In genomic region chr5:179617930-179618329, GRCh38 we compare ENCODE assay signal across 15 cellular contexts. TPM values are rescaled to one million over a fixed set of nuclear protein-coding genes. Genes with fewer than 3 reads are reported as not detected.
DNase-seq lines count a peak whose midpoint lies in the region; ATAC-seq and TF ChIP-seq lines count a peak whose summit lies in the region.
"Had no signal": no experiment of that assay in that cellular context is flagged by ENCODE, and none has a peak within 500 bp of the region (broad histone marks: within the 10 kb centered on the region; RNA-seq: fewer than 3 reads in every experiment).

No MANE protein-coding gene starts in this region.

- H3K27ac ChIP-seq in SK-N-SH (ENCODE audit: low read depth in 2 of 2, low read length in 1 of 2) (peak overlapping the region in 1 of 2 experiments; percentile 31; a peak in 1 of 4 replicates), osteoblast (ENCODE audit: low read depth, low read length) (peak overlapping the region; percentile 27)
- H3K27ac ChIP-seq: 22Rv1 had no signal

- POLR2A ChIA-PET in SK-N-SH (lab: Yijun Ruan, JAX) = interaction anchor here (1.7 kb wide), 1 partner anchor 10 kb away, joined by 6 read pairs; no protein-coding TSS in a partner anchor

- no peak for TF ChIP-seq EP300 in SK-N-SH (IDR thresholded peaks at IDR 0.05; ENCODE audit: borderline replicate concordance in 1 of 2, low read depth in 1 of 2, low read length in 1 of 2)

- peak overlapping the region in 2 of 4 donors; percentile 19 to 41 for H3K4me3 Mint-ChIP-seq in IgD-negative memory B cell
- peak overlapping the region; percentile 14 for H3K4me3 Mint-ChIP-seq in central memory CD8-positive, alpha-beta T cell

- H3K9me3 ChIP-seq in SK-N-SH (no peaks in the 10 kb centered on the region), osteoblast (ENCODE audit: low read depth, low read length) (no peaks in the 10 kb centered on the region)
- H3K9me3 ChIP-seq: esophagus squamous epithelium had no signal

- peaks cover 13 to 28% of the 10 kb centered on the region in 2 experiments for H3K4me1 ChIP-seq in SK-N-SH (ENCODE audit: control insufficient read depth in 1 of 2, insufficient read depth in 2 of 2, low read depth in 1 of 2, low read length in 1 of 2)
- peaks cover 29% of the 10 kb centered on the region for H3K4me1 ChIP-seq in osteoblast (ENCODE audit: insufficient read depth, low read length)

- TF ChIP-seq RAD21 in SK-N-SH (IDR thresholded peaks at IDR 0.05; ENCODE audit: low read length) = no peak

- CTCF ChIA-PET in SK-N-SH (lab: Yijun Ruan, JAX) = no interaction called here

- peaks cover 94 to 97% of the 10 kb centered on the region in 2 experiments for H3K36me3 ChIP-seq in SK-N-SH (replicated peaks in 1 of 2; ENCODE audit: control insufficient read depth in 1 of 2, insufficient read depth in 2 of 2, low read length in 1 of 2)
- peaks cover 96% of the 10 kb centered on the region for H3K36me3 ChIP-seq in osteoblast (ENCODE audit: insufficient read depth, low read length)

- H2AFZ ChIP-seq in SK-N-SH (ENCODE audit: low read depth) = no peak overlapping the region
- H2AFZ ChIP-seq in osteoblast (ENCODE audit: low read length) = no peak overlapping the region

- no peak for DNase-seq in SK-N-SH
- DNase-seq in central memory CD8-positive, alpha-beta T cell (ENCODE audit: low spot score in 2 of 2) = no peak
- no peak for DNase-seq in osteoblast (ENCODE audit: insufficient read length, low spot score, missing footprints)
- no peak for DNase-seq in NCI-H526 (lab: John Stamatoyannopoulos, UW)
- no peak for DNase-seq in GM19238 (ENCODE audit: insufficient read length, low spot score)
- no peak for DNase-seq in CD1c-positive myeloid dendritic cell (ENCODE audit: extremely low spot score)
- DNase-seq: activated CD8-positive, alpha-beta memory T cell treated with anti-CD3 and anti-CD28 coated beads, Interleukin-2, amount 50 U/mL, for 48 hours; central memory CD4-positive, alpha-beta T cell; esophagus squamous epithelium; retina; substantia nigra; T-helper 9 cell had no signal

- H3K79me2 ChIP-seq in SK-N-SH (ENCODE audit: insufficient read depth) = peaks cover 99% of the 10 kb centered on the region
- peaks cover 83% of the 10 kb centered on the region for H3K79me2 ChIP-seq in osteoblast (ENCODE audit: insufficient read depth, low read length)

- H3F3A ChIP-seq in SK-N-SH (replicated peaks; ENCODE audit: insufficient read depth) = peaks cover 86% of the 10 kb centered on the region

- H3K27ac Mint-ChIP-seq in IgD-negative memory B cell = peak overlapping the region; percentile 14 to 49 (median 45)
- peak overlapping the region; percentile 88 for H3K27ac Mint-ChIP-seq in central memory CD8-positive, alpha-beta T cell (ENCODE audit: low read depth)

- TF ChIP-seq CTCF in SK-N-SH (IDR thresholded peaks at IDR 0.05) (no peak), osteoblast (IDR thresholded peaks at IDR 0.05; ENCODE audit: extremely low read depth, low read depth, low read length) (no peak)

- ATAC-seq in SK-N-SH treated with all-trans-retinoic acid at 6 μM for 48 hours = no peak
- no peak for ATAC-seq in central memory CD8-positive, alpha-beta T cell (replicated peaks; ENCODE audit: extremely low read depth, poor library complexity, severe bottlenecking)

- H4K20me1 ChIP-seq in SK-N-SH (ENCODE audit: insufficient read depth) = peaks cover 98% of the 10 kb centered on the region
- peaks cover 90% of the 10 kb centered on the region for H4K20me1 ChIP-seq in osteoblast (ENCODE audit: insufficient read depth, low read length)

- no peaks in the 10 kb centered on the region for H3K9me3 Mint-ChIP-seq in IgD-negative memory B cell
- H3K9me3 Mint-ChIP-seq in central memory CD8-positive, alpha-beta T cell = no peaks in the 10 kb centered on the region

- H3K27me3 Mint-ChIP-seq in IgD-negative memory B cell = no peaks in the 10 kb centered on the region
- H3K27me3 Mint-ChIP-seq in central memory CD8-positive, alpha-beta T cell = no peaks in the 10 kb centered on the region

- no peak overlapping the region for H3K9ac ChIP-seq in SK-N-SH

- H3K4me3 ChIP-seq in SK-N-SH (ENCODE audit: low read depth in 2 of 2, low read length in 1 of 2) = peak overlapping the region in 1 of 2 experiments; percentile 16; a peak in 1 of 4 replicates
- H3K4me3 ChIP-seq in osteoblast (ENCODE audit: insufficient read depth, low read length) = no peak overlapping the region

- no peaks in the 10 kb centered on the region for H3K27me3 ChIP-seq in SK-N-SH (ENCODE audit: insufficient read depth)
- H3K27me3 ChIP-seq in osteoblast (ENCODE audit: insufficient read depth, low read length) = no peaks in the 10 kb centered on the region
- H3K27me3 ChIP-seq: esophagus squamous epithelium had no signal

- peaks cover 27% of the 10 kb centered on the region for H3K36me3 Mint-ChIP-seq in IgD-negative memory B cell
- peaks cover 91% of the 10 kb centered on the region for H3K36me3 Mint-ChIP-seq in central memory CD8-positive, alpha-beta T cell (ENCODE audit: insufficient read depth)

- H3K9me2 ChIP-seq in SK-N-SH = no peaks in the 10 kb centered on the region

- WGBS in SK-N-SH (ENCODE audit: low lambda C conversion rate) = 83% methylated on average over 7 of the region's 7 CpGs

- H3K4me1 Mint-ChIP-seq in IgD-negative memory B cell = peaks cover 32 to 63% (median 39%) of the 10 kb centered on the region in 3 donors
- peaks cover 81% of the 10 kb centered on the region for H3K4me1 Mint-ChIP-seq in central memory CD8-positive, alpha-beta T cell

- peak overlapping the region; percentile 3; the same call in 1 of the 2 replicates for H3K4me2 ChIP-seq in SK-N-SH
- no peak overlapping the region for H3K4me2 ChIP-seq in osteoblast (ENCODE audit: insufficient read depth, low read length)

TF ChIP-seq in SK-N-SH, 30 proteins besides CTCF, POLR2A, EP300 and RAD21 (continues in another document):
- TF ChIP-seq RFX5 (IDR thresholded peaks at IDR 0.05; ENCODE audit: low read length) = no peak
- TF ChIP-seq YY1 (IDR thresholded peaks at IDR 0.05; ENCODE audit: low read depth) = no peak
- no peak for TF ChIP-seq ELF1 (IDR thresholded peaks at IDR 0.05)
- TF ChIP-seq, protein P1, sequence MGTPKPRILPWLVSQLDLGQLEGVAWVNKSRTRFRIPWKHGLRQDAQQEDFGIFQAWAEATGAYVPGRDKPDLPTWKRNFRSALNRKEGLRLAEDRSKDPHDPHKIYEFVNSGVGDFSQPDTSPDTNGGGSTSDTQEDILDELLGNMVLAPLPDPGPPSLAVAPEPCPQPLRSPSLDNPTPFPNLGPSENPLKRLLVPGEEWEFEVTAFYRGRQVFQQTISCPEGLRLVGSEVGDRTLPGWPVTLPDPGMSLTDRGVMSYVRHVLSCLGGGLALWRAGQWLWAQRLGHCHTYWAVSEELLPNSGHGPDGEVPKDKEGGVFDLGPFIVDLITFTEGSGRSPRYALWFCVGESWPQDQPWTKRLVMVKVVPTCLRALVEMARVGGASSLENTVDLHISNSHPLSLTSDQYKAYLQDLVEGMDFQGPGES (IDR thresholded peaks at IDR 0.05; ENCODE audit: low read depth, low read length) = no peak
- TF ChIP-seq, protein P2, sequence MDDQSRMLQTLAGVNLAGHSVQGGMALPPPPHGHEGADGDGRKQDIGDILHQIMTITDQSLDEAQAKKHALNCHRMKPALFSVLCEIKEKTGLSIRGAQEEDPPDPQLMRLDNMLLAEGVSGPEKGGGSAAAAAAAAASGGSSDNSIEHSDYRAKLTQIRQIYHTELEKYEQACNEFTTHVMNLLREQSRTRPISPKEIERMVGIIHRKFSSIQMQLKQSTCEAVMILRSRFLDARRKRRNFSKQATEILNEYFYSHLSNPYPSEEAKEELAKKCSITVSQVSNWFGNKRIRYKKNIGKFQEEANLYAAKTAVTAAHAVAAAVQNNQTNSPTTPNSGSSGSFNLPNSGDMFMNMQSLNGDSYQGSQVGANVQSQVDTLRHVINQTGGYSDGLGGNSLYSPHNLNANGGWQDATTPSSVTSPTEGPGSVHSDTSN (IDR thresholded peaks at IDR 0.05) = no peak
- TF ChIP-seq GATA2 (CRISPR knock-in tag; IDR thresholded peaks at IDR 0.05) = no peak
- no peak for TF ChIP-seq GABPA (IDR thresholded peaks at IDR 0.05; ENCODE audit: low read depth)

TF ChIP-seq in SK-N-SH treated with all-trans-retinoic acid at 6 μM for 48 hours, 23 proteins besides CTCF, POLR2A, EP300 and RAD21 (continues in another document):
- no peak for TF ChIP-seq TOX (CRISPR knock-in tag; IDR thresholded peaks at IDR 0.05; ENCODE audit: borderline replicate concordance)
- no peak for TF ChIP-seq POU6F1 (CRISPR knock-in tag; IDR thresholded peaks at IDR 0.05; ENCODE audit: borderline replicate concordance, low read depth)
- no peak for TF ChIP-seq PPARA (CRISPR knock-in tag; IDR thresholded peaks at IDR 0.05; ENCODE audit: borderline replicate concordance)
- no peak for TF ChIP-seq GLIS3 (CRISPR knock-in tag; IDR thresholded peaks at IDR 0.05)
- TF ChIP-seq ISL1 (CRISPR knock-in tag; IDR thresholded peaks at IDR 0.05) = no peak
- TF ChIP-seq SNAI2 (CRISPR knock-in tag; IDR thresholded peaks at IDR 0.05) = no peak
- TF ChIP-seq RARB (CRISPR knock-in tag; IDR thresholded peaks at IDR 0.05) = no peak

RNA-seq across cellular contexts. Expression of gene HNRNPH1, which starts 5.5 kb away (rescaled TPM):
- polyA plus RNA-seq in SK-N-SH (2012; rRNA removed) (192 and 197 TPM in 2 replicates), IgD-negative memory B cell (116 TPM)
- 150 and 183 TPM in 2 replicates for polyA plus RNA-seq in SK-N-SH (2012; cell fraction: cytosol; rRNA removed)
- 420 and 667 TPM in 2 replicates for polyA plus RNA-seq in SK-N-SH (2012; cell fraction: nucleus; rRNA removed)
- 354 and 368 TPM in 2 replicates for total RNA-seq in osteoblast
